ENCODE assay signal across 10 cellular contexts in the genomic region with DNA sequence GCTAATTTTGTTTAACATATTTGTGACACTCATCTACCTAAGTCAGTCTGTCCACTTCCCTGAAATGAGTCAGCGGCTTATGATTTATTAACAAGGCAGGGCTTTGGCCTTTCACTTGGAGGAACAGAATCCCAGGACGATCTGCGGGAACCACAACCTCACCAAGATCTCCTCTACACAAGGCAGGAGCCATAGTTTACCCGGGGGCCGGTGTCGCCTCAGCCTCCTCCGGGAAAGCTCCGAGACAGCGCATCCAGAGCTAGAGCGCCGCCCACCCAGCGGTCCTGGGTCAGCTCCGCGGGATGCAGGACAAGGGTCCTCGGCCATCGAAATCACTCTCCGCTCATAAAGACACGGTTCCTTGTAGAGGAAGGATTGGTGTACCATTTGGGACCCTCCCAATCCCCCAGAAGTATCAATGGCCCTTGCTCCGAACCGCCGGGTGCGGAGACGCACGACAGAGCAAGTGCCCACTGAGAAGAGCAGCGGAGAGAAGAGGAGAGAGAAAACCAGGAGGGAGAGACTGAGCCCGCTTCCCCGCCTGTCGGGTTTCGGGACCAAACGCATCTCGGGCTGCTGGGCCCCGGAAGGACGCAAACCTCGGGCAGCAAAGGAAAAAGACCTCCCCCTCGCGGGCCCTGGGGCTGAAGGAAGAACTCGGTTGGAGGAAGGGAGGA. TPM values are rescaled to one million over a fixed set of nuclear protein-coding genes. Genes with fewer than 3 reads are reported as not detected.
A peak's percentile ranks its signal among the peaks of the same experiment; 100 is the strongest.
DNase-seq lines count a peak whose midpoint lies in the region; ATAC-seq and TF ChIP-seq lines count a peak whose summit lies in the region.
"Had no signal": no experiment of that assay in that cellular context is flagged by ENCODE, and none has a peak within 500 bp of the region (broad histone marks: within the 10 kb centered on the region; RNA-seq: fewer than 3 reads in every experiment).

No MANE protein-coding gene starts in this region.

- H3K27ac ChIP-seq in HUES6 (ENCODE audit: low read depth, low read length) (peak overlapping the region; percentile 52; the same call in 1 of the 2 replicates), epithelial cell of prostate (peak overlapping the region; percentile 67), neutrophil (no peak overlapping the region)
- H3K27ac ChIP-seq: KMS-11 had no signal

- ATAC-seq in GM18517 (IDR thresholded peaks at IDR 0.05; ENCODE audit: unreplicated experiment) (peak; percentile 44), left lobe of liver (no peak)
- ATAC-seq: left colon had no signal

- DNase-seq in epithelial cell of prostate (ENCODE audit: low read depth, low spot score): no peak
- DNase-seq in GF-D8 (lab: John Stamatoyannopoulos, UW): no peak
- no peak for DNase-seq in COR-L47 (lab: John Stamatoyannopoulos, UW)
- DNase-seq in hepatic stellate cell (ENCODE audit: low spot score): no peak
- DNase-seq in left lobe of liver (ENCODE audit: low spot score): no peak

- H3K36me3 ChIP-seq in HUES6 (ENCODE audit: control insufficient read depth, insufficient read depth, low read length) (no peaks in the 10 kb centered on the region), neutrophil (no peaks in the 10 kb centered on the region)

- H3K4me1 ChIP-seq in HUES6 (ENCODE audit: control insufficient read depth, insufficient read depth, low read length): peaks cover 13% of the 10 kb centered on the region; the same call in 1 of the 2 replicates
- H3K4me1 ChIP-seq in neutrophil (ENCODE audit: control insufficient read depth in 1 of 2, insufficient read depth in 1 of 2, low read depth in 1 of 2, low read length in 1 of 2): peaks cover 6 to 8% of the 10 kb centered on the region in 2 experiments

- H3K9me3 ChIP-seq in HUES6 (ENCODE audit: control insufficient read depth, insufficient read depth, low read depth, low read length) (no peaks in the 10 kb centered on the region), neutrophil (no peaks in the 10 kb centered on the region)

- H3K4me3 ChIP-seq in HUES6 (ENCODE audit: low read depth, low read length) (peak overlapping the region; percentile 84), neutrophil (ENCODE audit: low read depth in 1 of 2, low read length in 1 of 2) (peak overlapping the region; percentile 28 to 33)

- H3K27me3 ChIP-seq in HUES6 (ENCODE audit: control insufficient read depth, insufficient read depth, low read length) (peaks cover 18% of the 10 kb centered on the region; the same call in 1 of the 2 replicates), neutrophil (peaks cover 35% of the 10 kb centered on the region)

- peak overlapping the region; percentile 88 for H3K9ac ChIP-seq in HUES6 (ENCODE audit: low read length)
- H3K9ac ChIP-seq: KMS-11 had no signal

- TF ChIP-seq CTCF in neutrophil (IDR thresholded peaks at IDR 0.05): no peak

RNA-seq across cellular contexts. Expression of a gene that starts 13.1 kb away (rescaled TPM):
- 25.0 TPM for total RNA-seq in left lobe of liver
